23 cellular contexts compared by ENCODE assay signal in the genomic region with DNA sequence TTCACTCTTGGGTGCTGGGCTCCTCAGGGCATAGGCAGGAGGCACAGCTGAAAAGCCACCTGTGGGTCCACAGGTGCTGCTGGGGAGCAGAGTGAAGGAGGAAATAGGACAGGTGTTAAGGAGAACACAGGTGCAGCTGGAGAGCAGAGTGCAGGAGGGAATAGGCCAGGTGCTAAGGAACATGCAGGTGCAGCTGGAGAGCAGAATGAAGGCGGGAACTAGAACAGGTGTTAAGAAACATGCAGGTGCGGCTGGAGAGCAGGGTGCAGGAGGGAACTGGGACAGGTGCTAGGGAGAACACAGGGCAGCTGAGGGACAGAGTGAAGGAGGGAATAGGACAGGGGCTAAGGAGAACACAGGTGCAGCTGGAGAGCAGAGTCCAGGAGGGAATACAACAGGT. TPM values are rescaled to one million over a fixed set of nuclear protein-coding genes. Genes with fewer than 3 reads are reported as not detected.
DNase-seq lines count a peak whose midpoint lies in the region; ATAC-seq, FAIRE-seq and TF ChIP-seq lines count a peak whose summit lies in the region.
"Had no signal": no experiment of that assay in that cellular context is flagged by ENCODE, and none has a peak within 500 bp of the region (broad histone marks: within the 10 kb centered on the region; RNA-seq: fewer than 3 reads in every experiment).

No MANE protein-coding gene starts in this region.

- CTCF ChIA-PET in H1 (lab: Charles Lee; ENCODE audit: partially characterized antibody), result interaction anchor here (1.4 kb wide), 1 partner anchor 140 kb away, joined by 5 read pairs; no protein-coding TSS in a partner anchor

- WGBS in H1 (ENCODE audit: extremely low coverage in 1 of 2, insufficient coverage in 1 of 2, insufficient read length in 1 of 2, insufficient replicate concordance in 2 of 2, low coverage in 1 of 2, low lambda C conversion rate in 2 of 2, missing lambda C conversion rate in 1 of 2), 2 experiments, result 90% methylated on average over 2 of the region's 2 CpGs; no CpG with 5 or more reads in 1 of the 2 experiments

- no peak overlapping the region for H3K4ac ChIP-seq in H1 (replicated peaks; ENCODE audit: insufficient read length, low read depth, low read length)

- TF ChIP-seq EP300 in H1 (IDR thresholded peaks at IDR 0.05; ENCODE audit: borderline replicate concordance in 1 of 2, low read depth in 2 of 2, low read length in 2 of 2), result no peak; a peak in 1 of 3 replicates

- peaks cover 0 to 5% (median under 1%) of the 10 kb centered on the region in 4 experiments; a peak in 4 of 7 replicates for H3K4me1 ChIP-seq in H1 (replicated peaks in 1 of 4; ENCODE audit: control insufficient read depth in 3 of 4, insufficient read depth in 4 of 4, low read length in 3 of 4)

- H3K14ac ChIP-seq in H1 (ENCODE audit: insufficient read length), result no peak overlapping the region

- H3K23ac ChIP-seq in H1 (ENCODE audit: insufficient read length), result no peak overlapping the region

- no peak overlapping the region for H3K56ac ChIP-seq in H1 (replicated peaks; ENCODE audit: insufficient read length, low read depth, low read length)

- H4K5ac ChIP-seq in H1 (ENCODE audit: insufficient read length, low read depth, low read length), result no peak overlapping the region

- H3K79me2 ChIP-seq in H1 (ENCODE audit: control insufficient read depth in 1 of 2, insufficient read depth in 2 of 2, low read length in 2 of 2), result no peaks in the 10 kb centered on the region

- no peak for FAIRE-seq in H1 (lab: Jason Lieb, UNC)

- no peaks in the 10 kb centered on the region for H3K79me1 ChIP-seq in H1 (ENCODE audit: low read depth, low read length)

- no peak for ATAC-seq in HG02840 (IDR thresholded peaks at IDR 0.05; ENCODE audit: low FRiP score, unreplicated experiment)
- ATAC-seq: left lobe of liver; naive thymus-derived CD4-positive, alpha-beta T cell had no signal

- peaks cover 20% of the 10 kb centered on the region; the same call in 1 of the 2 replicates for H3K23me2 ChIP-seq in H1 (ENCODE audit: low read depth, low read length)

- no peak overlapping the region for H2AK5ac ChIP-seq in H1 (ENCODE audit: low read depth, low read length)

- no peak for TF ChIP-seq POLR2A in H1 (IDR thresholded peaks at IDR 0.05; ENCODE audit: control extremely low read depth in 1 of 2, low read depth in 2 of 2, low read length in 2 of 2)

- no peak overlapping the region for H4K8ac ChIP-seq in H1 (ENCODE audit: extremely low read depth, insufficient read depth, low read length)

- no peak overlapping the region for H2BK12ac ChIP-seq in H1 (ENCODE audit: low read depth, low read length)

- DNase-seq in DMS53 (lab: John Stamatoyannopoulos, UW) (peak; percentile 99), NCI-H1105 treated with DMSO at 0.1 percent for 48 hours (lab: John Stamatoyannopoulos, UW) (peak; percentile 71), NCI-H2196 (lab: John Stamatoyannopoulos, UW; ENCODE audit: unreplicated experiment) (peak; percentile 31), H1 (ENCODE audit: low read depth in 1 of 2, low spot score in 2 of 2) (no peak), cardiac septum (ENCODE audit: low spot score) (no peak), RPMI8226 (no peak), SKM-1 (lab: John Stamatoyannopoulos, UW; ENCODE audit: unreplicated experiment) (no peak)
- DNase-seq: ACHN; activated B cell treated with CpG ODN at 0.5 μM for 24 hours; activated CD4-positive, alpha-beta memory T cell treated with anti-CD3 and anti-CD28 coated beads for 36 hours; activated effector memory CD4-positive, alpha-beta T cell treated with Interleukin-2 at 50 U/mL for 16 hours; activated naive CD8-positive, alpha-beta T cell treated with anti-CD3 and anti-CD28 coated beads, Interleukin-2, amount 10 ng/mL, durations not matched to agents 7 days and 5 days; C1 segment of cervical spinal cord; MV-4-11; naive thymus-derived CD4-positive, alpha-beta T cell; NCI-H524 treated with DMSO at 0.1 percent for 48 hours; ovary; substantia nigra; T-helper 9 cell had no signal

- intact Hi-C loops in cardiac septum (cut with DNase I), result no loop called here

- H3K4me2 ChIP-seq in H1 (ENCODE audit: insufficient read depth in 1 of 2, low read depth in 2 of 2, low read length in 2 of 2), result no peak overlapping the region
- H3K4me2 ChIP-seq: KMS-11 had no signal

- H2BK120ac ChIP-seq in H1 (replicated peaks; ENCODE audit: low read depth, low read length), result no peak overlapping the region

- no peaks in the 10 kb centered on the region for H3K9me3 ChIP-seq in H1 (ENCODE audit: insufficient read depth in 2 of 2, low read depth in 1 of 2, low read length in 1 of 2)
- H3K9me3 ChIP-seq: ovary had no signal

- H3K27me3 ChIP-seq in H1 (replicated peaks in 1 of 4; ENCODE audit: control insufficient read depth in 3 of 4, extremely low read depth in 1 of 4, insufficient read depth in 3 of 4, low read length in 3 of 4), result peaks cover 22 to 55% (median 47%) of the 10 kb centered on the region in 4 experiments
- H3K27me3 ChIP-seq: ovary had no signal

- no peak overlapping the region for H3K18ac ChIP-seq in H1 (ENCODE audit: extremely low read depth, low read length)

- H4K20me1 ChIP-seq in H1 (replicated peaks in 1 of 2; ENCODE audit: control insufficient read depth in 1 of 2, insufficient read depth in 2 of 2, low read length in 2 of 2), result peaks cover 2 to 4% of the 10 kb centered on the region in 2 experiments

- TF ChIP-seq CTCF in H1 (IDR thresholded peaks at IDR 0.05; ENCODE audit: control extremely low read depth in 1 of 3, insufficient read depth in 1 of 3, low read depth in 1 of 3, low read length in 3 of 3), result no peak

- POLR2A ChIA-PET in H1 (lab: Charles Lee; ENCODE audit: partially characterized antibody), result interaction anchor here (1.1 kb wide), 2 partner anchors 13 to 95 kb away, joined by 3 to 4 read pairs; no protein-coding TSS in a partner anchor

- no peak overlapping the region for H2BK20ac ChIP-seq in H1 (ENCODE audit: low read length)

- no peak overlapping the region for H3K27ac ChIP-seq in H1 (ENCODE audit: low read depth, low read length)
- H3K27ac ChIP-seq: epithelial cell of prostate, KMS-11, ovary had no signal

- no peaks in the 10 kb centered on the region for H3K36me3 ChIP-seq in H1 (ENCODE audit: control insufficient read depth in 2 of 4, insufficient read depth in 4 of 4, low read length in 3 of 4)
- H3K36me3 ChIP-seq: ovary had no signal

- H2AFZ ChIP-seq in H1 (ENCODE audit: low read length), result no peak overlapping the region

- TF ChIP-seq RAD21 in H1 (IDR thresholded peaks at IDR 0.05 in 1 of 2, conservative IDR thresholded peaks at IDR 0.05 in 1 of 2; ENCODE audit: low read depth in 2 of 2, low read length in 2 of 2), result no peak

- H3K4me3 ChIP-seq in H1 (ENCODE audit: extremely low read depth in 1 of 4, insufficient read depth in 2 of 4, low read depth in 3 of 4, low read length in 4 of 4), result no peak overlapping the region
- H3K4me3 ChIP-seq: ovary had no signal

- no peak overlapping the region for H2BK15ac ChIP-seq in H1 (ENCODE audit: low read length)

- no peak overlapping the region for H4K91ac ChIP-seq in H1 (replicated peaks; ENCODE audit: insufficient read length, low read length)

- H3K9ac ChIP-seq in H1 (replicated peaks in 1 of 4; ENCODE audit: extremely low read depth in 1 of 4, low read depth in 3 of 4, low read length in 3 of 4), result no peak overlapping the region
- H3K9ac ChIP-seq: KMS-11 had no signal

- no peak overlapping the region for H2BK5ac ChIP-seq in H1 (ENCODE audit: low read depth, low read length)

TF ChIP-seq in H1, 55 proteins besides CTCF, POLR2A, EP300 and RAD21:
- TF ChIP-seq FOSL1 (IDR thresholded peaks at IDR 0.05; ENCODE audit: insufficient read depth, low read depth, low read length) (no peak), SUZ12 (IDR thresholded peaks at IDR 0.05; ENCODE audit: low read length) (no peak), SIX5 (IDR thresholded peaks at IDR 0.05; ENCODE audit: low read depth, low read length) (no peak), EGR1 (IDR thresholded peaks at IDR 0.05; ENCODE audit: borderline replicate concordance, low read depth, low read length) (no peak), KDM5A (IDR thresholded peaks at IDR 0.05; ENCODE audit: low read length) (no peak), JUND (IDR thresholded peaks at IDR 0.05; ENCODE audit: low read length) (no peak), MAFK (IDR thresholded peaks at IDR 0.05; ENCODE audit: low read depth, low read length) (no peak), SRF (IDR thresholded peaks at IDR 0.05; ENCODE audit: low read depth, low read length) (no peak), TCF12 (IDR thresholded peaks at IDR 0.05; ENCODE audit: low read depth, low read length) (peak; percentile 94)
- TF ChIP-seq, protein P1, sequence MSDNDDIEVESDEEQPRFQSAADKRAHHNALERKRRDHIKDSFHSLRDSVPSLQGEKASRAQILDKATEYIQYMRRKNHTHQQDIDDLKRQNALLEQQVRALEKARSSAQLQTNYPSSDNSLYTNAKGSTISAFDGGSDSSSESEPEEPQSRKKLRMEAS (IDR thresholded peaks at IDR 0.05), result peak; percentile 80
- TF ChIP-seq, protein P2, sequence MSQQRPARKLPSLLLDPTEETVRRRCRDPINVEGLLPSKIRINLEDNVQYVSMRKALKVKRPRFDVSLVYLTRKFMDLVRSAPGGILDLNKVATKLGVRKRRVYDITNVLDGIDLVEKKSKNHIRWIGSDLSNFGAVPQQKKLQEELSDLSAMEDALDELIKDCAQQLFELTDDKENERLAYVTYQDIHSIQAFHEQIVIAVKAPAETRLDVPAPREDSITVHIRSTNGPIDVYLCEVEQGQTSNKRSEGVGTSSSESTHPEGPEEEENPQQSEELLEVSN (IDR thresholded peaks at IDR 0.05), result peak; percentile 95

RNA-seq across cellular contexts. Expression of a gene that starts 43.8 kb away (rescaled TPM):
- total RNA-seq in H1 (2021; fragmentation: NEBNext Ultra II Directional; extraction: Animal tissue kit (Norgen Biotek cat#: 25700)), result 42.9 and 43.6 TPM in 2 replicates
- polyA plus RNA-seq in H1 (2011; rRNA removed), result 31.1 and 35.1 TPM in 2 replicates
- polyA plus RNA-seq in H1 (2011; cell fraction: cytosol; rRNA removed), result 27.6 TPM
- 88.3 TPM for polyA plus RNA-seq in H1 (2011; cell fraction: nucleus; rRNA removed)
- 26.7 to 37.9 TPM (median 36.4 TPM) in 4 replicates for polyA plus RNA-seq in H1 (2012, experiment 1 of 2)
- 21.7 TPM for polyA plus RNA-seq in H1 (2012, experiment 2 of 2)
- 30.4 TPM for polyA plus RNA-seq in H1 (2013, experiment 1 of 2)
- polyA plus RNA-seq in H1 (2013, experiment 2 of 2), result 26.1 TPM
- polyA minus RNA-seq in H1 (2011; rRNA and poly(A)+ RNA removed), result 22.7 and 25.5 TPM in 2 replicates
- polyA minus RNA-seq in H1 (2011; cell fraction: cytosol; rRNA and poly(A)+ RNA removed), result 19.9 TPM
- 28.8 TPM for polyA minus RNA-seq in H1 (2011; cell fraction: nucleus; rRNA and poly(A)+ RNA removed)
- total RNA-seq in cardiac septum, result 0.03 TPM
- total RNA-seq: activated B cell treated with CpG ODN at 0.5 μM for 24 hours; activated CD4-positive, alpha-beta memory T cell treated with anti-CD3 and anti-CD28 coated beads for 36 hours had no signal
- polyA plus RNA-seq: naive thymus-derived CD4-positive, alpha-beta T cell had no signal

Comparison
In these comparisons a context has a peak if more than half of its experiments do, and no peak if none do; other contexts are left out.
1. DNase-seq: peak in DMS53 (single experiment), NCI-H1105 treated with DMSO at 0.1 percent for 48 hours (single experiment) and NCI-H2196 (single experiment); none in H1 (0 of 2), cardiac septum (single experiment), RPMI8226 (single experiment) and SKM-1 (single experiment).
2. RNA of a gene that starts 43.8 kb away (total RNA-seq): 42.9 to 43.6 TPM in H1; 0.03 TPM in cardiac septum (single experiment); every median in the first group is over 10 times any median in the second.